ENCODE assay signal across 1 cellular context in the genomic region with DNA sequence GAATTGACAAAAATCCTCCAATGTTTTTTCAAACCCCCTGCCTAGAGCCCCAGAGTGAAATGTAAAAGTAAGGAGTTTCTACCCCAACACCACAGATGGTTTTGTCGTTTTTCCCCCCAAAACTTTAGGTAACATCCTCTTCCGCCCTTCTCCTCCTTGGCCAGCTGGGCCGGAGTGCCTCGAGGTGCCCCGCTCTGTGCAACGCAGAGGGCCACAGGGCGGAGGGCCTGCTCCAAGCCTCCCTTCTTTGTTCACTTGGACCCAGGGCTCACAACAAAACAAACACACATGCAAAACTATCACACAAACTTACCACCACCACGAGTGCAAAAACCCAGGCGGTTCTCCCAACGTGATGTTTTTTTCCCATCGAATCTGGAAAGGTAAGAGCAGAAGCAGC.
TF ChIP-seq lines count a peak whose summit lies in the region.

No MANE protein-coding gene starts in this region.

TF ChIP-seq in HepG2, 621 proteins besides CTCF, POLR2A, EP300 and RAD21 (continued from another document):
- TF ChIP-seq, protein P1, sequence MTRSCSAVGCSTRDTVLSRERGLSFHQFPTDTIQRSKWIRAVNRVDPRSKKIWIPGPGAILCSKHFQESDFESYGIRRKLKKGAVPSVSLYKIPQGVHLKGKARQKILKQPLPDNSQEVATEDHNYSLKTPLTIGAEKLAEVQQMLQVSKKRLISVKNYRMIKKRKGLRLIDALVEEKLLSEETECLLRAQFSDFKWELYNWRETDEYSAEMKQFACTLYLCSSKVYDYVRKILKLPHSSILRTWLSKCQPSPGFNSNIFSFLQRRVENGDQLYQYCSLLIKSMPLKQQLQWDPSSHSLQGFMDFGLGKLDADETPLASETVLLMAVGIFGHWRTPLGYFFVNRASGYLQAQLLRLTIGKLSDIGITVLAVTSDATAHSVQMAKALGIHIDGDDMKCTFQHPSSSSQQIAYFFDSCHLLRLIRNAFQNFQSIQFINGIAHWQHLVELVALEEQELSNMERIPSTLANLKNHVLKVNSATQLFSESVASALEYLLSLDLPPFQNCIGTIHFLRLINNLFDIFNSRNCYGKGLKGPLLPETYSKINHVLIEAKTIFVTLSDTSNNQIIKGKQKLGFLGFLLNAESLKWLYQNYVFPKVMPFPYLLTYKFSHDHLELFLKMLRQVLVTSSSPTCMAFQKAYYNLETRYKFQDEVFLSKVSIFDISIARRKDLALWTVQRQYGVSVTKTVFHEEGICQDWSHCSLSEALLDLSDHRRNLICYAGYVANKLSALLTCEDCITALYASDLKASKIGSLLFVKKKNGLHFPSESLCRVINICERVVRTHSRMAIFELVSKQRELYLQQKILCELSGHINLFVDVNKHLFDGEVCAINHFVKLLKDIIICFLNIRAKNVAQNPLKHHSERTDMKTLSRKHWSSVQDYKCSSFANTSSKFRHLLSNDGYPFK (CRISPR knock-in tag; IDR thresholded peaks at IDR 0.05; ENCODE audit: borderline replicate concordance), result no peak
- TF ChIP-seq NKX3-1 (CRISPR knock-in tag; IDR thresholded peaks at IDR 0.05) (no peak), HNF1B (CRISPR knock-in tag; IDR thresholded peaks at IDR 0.05) (no peak), ELF4 (CRISPR knock-in tag; IDR thresholded peaks at IDR 0.05; ENCODE audit: borderline replicate concordance) (no peak), SP4 (CRISPR knock-in tag; IDR thresholded peaks at IDR 0.05) (no peak), ZFX (CRISPR knock-in tag; IDR thresholded peaks at IDR 0.05; ENCODE audit: low read depth) (no peak)
